ENCODE assay signal across 23 cellular contexts in genomic region chr15:88976656-88977055, GRCh38.
DNase-seq lines count a peak whose midpoint lies in the region; ATAC-seq, FAIRE-seq and TF ChIP-seq lines count a peak whose summit lies in the region.
"Had no signal": no experiment of that assay in that cellular context is flagged by ENCODE, and none has a peak within 500 bp of the region (broad histone marks: within the 10 kb centered on the region; RNA-seq: fewer than 3 reads in every experiment).

No MANE protein-coding gene starts in this region.

- no peak for TF ChIP-seq EP300 in A549 (IDR thresholded peaks at IDR 0.05)
- TF ChIP-seq EP300 in GM12878 (IDR thresholded peaks at IDR 0.05; ENCODE audit: borderline replicate concordance in 1 of 2, control insufficient read depth in 1 of 2, low read depth in 2 of 2, low read length in 2 of 2): no peak

- peaks cover 0 to 2% of the 10 kb centered on the region in 2 experiments; a peak in 1 of 4 replicates for H3K27me3 ChIP-seq in GM12878 (replicated peaks in 1 of 2; ENCODE audit: control insufficient read depth in 2 of 2, insufficient read depth in 2 of 2, low read length in 1 of 2)
- H3K27me3 ChIP-seq in trophoblast cell (ENCODE audit: insufficient read depth, low read length): no peaks in the 10 kb centered on the region
- H3K27me3 ChIP-seq in testis: no peaks in the 10 kb centered on the region
- H3K27me3 ChIP-seq: BE2C, BLaER1 had no signal

- H3K18ac ChIP-seq in trophoblast cell (ENCODE audit: low read length): no peak overlapping the region

- H2BK12ac ChIP-seq in trophoblast cell (ENCODE audit: low read length): no peak overlapping the region

- H3K79me1 ChIP-seq in trophoblast cell (ENCODE audit: low read length): peaks cover 3% of the 10 kb centered on the region

- H2BK120ac ChIP-seq in trophoblast cell (ENCODE audit: insufficient read depth, low read length, poor library complexity): no peak overlapping the region

- TF ChIP-seq RAD21 in A549 (conservative IDR thresholded peaks at IDR 0.05 in 1 of 2, IDR thresholded peaks at IDR 0.05 in 1 of 2): no peak
- no peak for TF ChIP-seq RAD21 in GM12878 (IDR thresholded peaks at IDR 0.05; ENCODE audit: insufficient read depth, low read depth, low read length)

- no peak overlapping the region for H3K14ac ChIP-seq in trophoblast cell (ENCODE audit: low read length)

- H4K8ac ChIP-seq in trophoblast cell (ENCODE audit: low read depth, low read length): no peak overlapping the region

- FAIRE-seq in A549 (lab: Jason Lieb, UNC): no peak
- peak; percentile 65 for FAIRE-seq in GM12878 (lab: Jason Lieb, UNC)
- FAIRE-seq: D721Med, G401.6, GM12892, GM18507 had no signal

- SMC1A ChIA-PET in GM12878 (lab: Charles Lee; ENCODE audit: uncharacterized antibody, unreplicated experiment): no interaction called here

- H3K23ac ChIP-seq in trophoblast cell (ENCODE audit: low read length): no peak overlapping the region

- POLR2A ChIA-PET in A549 (lab: Yijun Ruan, JAX): no interaction called here
- POLR2A ChIA-PET in HEK293 (lab: Yijun Ruan, JAX): no interaction called here
- POLR2A ChIA-PET in GM12878 (lab: Charles Lee): no interaction called here

- no peak overlapping the region for H3K4me3 ChIP-seq in A549
- no peak overlapping the region for H3K4me3 ChIP-seq in HEK293 (ENCODE audit: low read depth, low read length)
- no peak overlapping the region for H3K4me3 ChIP-seq in GM12878
- no peak overlapping the region for H3K4me3 ChIP-seq in trophoblast cell (ENCODE audit: low read depth, low read length)
- H3K4me3 ChIP-seq in testis: no peak overlapping the region
- H3K4me3 ChIP-seq: BLaER1 had no signal

- RAD21 ChIA-PET in GM12878 (lab: Charles Lee; ENCODE audit: unreplicated experiment): no interaction called here

- H3K9me3 ChIP-seq in A549 (peaks cover 6% of the 10 kb centered on the region; the same call in 1 of the 3 replicates), HEK293 (ENCODE audit: control insufficient read depth, insufficient read depth, low read depth, low read length) (no peaks in the 10 kb centered on the region), GM12878 (replicated peaks; ENCODE audit: control insufficient read depth, insufficient read depth, low read length) (no peaks in the 10 kb centered on the region; the same call in 2 of the 3 replicates), trophoblast cell (ENCODE audit: insufficient read depth, low read depth, low read length) (peaks cover 6% of the 10 kb centered on the region), testis (no peaks in the 10 kb centered on the region)
- H3K9me3 ChIP-seq: BE2C had no signal

- no peak for ATAC-seq in A549
- no peak for ATAC-seq in GM12878
- no peak for ATAC-seq in GM19328 (IDR thresholded peaks at IDR 0.05; ENCODE audit: unreplicated experiment)

- no peak overlapping the region for H2AFZ ChIP-seq in GM12878 (ENCODE audit: control insufficient read depth, low read depth, low read length)
- no peak overlapping the region for H2AFZ ChIP-seq in trophoblast cell (ENCODE audit: insufficient read depth, low read length, poor library complexity)

- peaks cover 41% of the 10 kb centered on the region for H3K4me1 ChIP-seq in A549
- no peaks in the 10 kb centered on the region for H3K4me1 ChIP-seq in HEK293 (ENCODE audit: control insufficient read depth, insufficient read depth, low read length)
- H3K4me1 ChIP-seq in GM12878 (ENCODE audit: control insufficient read depth, insufficient read depth, low read length): peaks cover 2% of the 10 kb centered on the region
- peaks cover under 1 to 3% of the 10 kb centered on the region in 2 experiments for H3K4me1 ChIP-seq in trophoblast cell (ENCODE audit: control insufficient read depth in 1 of 2, insufficient read depth in 2 of 2, low read length in 2 of 2)
- H3K4me1 ChIP-seq in testis: no peaks in the 10 kb centered on the region
- H3K4me1 ChIP-seq: BE2C, BLaER1 had no signal

- H3K79me2 ChIP-seq in GM12878 (ENCODE audit: control insufficient read depth, insufficient read depth, low read length) (no peaks in the 10 kb centered on the region), trophoblast cell (ENCODE audit: control insufficient read depth, insufficient read depth, low read length, poor library complexity) (no peaks in the 10 kb centered on the region)

- H3K4me2 ChIP-seq in A549 (no peak overlapping the region), GM12878 (ENCODE audit: control insufficient read depth, insufficient read depth) (no peak overlapping the region), trophoblast cell (ENCODE audit: low read length) (no peak overlapping the region)
- H3K4me2 ChIP-seq: BLaER1 had no signal

- no peak overlapping the region for H2AK5ac ChIP-seq in trophoblast cell (ENCODE audit: low read length)

- H4K91ac ChIP-seq in trophoblast cell (ENCODE audit: low read depth, low read length): no peak overlapping the region

- no peak overlapping the region for H3K9ac ChIP-seq in GM12878 (ENCODE audit: control insufficient read depth, insufficient read depth, low read length)
- no peak overlapping the region for H3K9ac ChIP-seq in trophoblast cell (ENCODE audit: low read length)
- H3K9ac ChIP-seq: BLaER1 had no signal

- 82% methylated on average over 2 of the region's 2 CpGs for WGBS in A549 (ENCODE audit: missing lambda C conversion rate)
- WGBS in GM12878 (ENCODE audit: insufficient coverage, insufficient replicate concordance, low lambda C conversion rate, missing lambda C conversion rate): 0% methylated on average over 2 of the region's 2 CpGs
- no CpG with 5 or more reads among the region's 2 CpGs for WGBS in trophoblast cell (ENCODE audit: extremely low coverage, insufficient coverage, insufficient read length)
- 77 to 91% methylated on average over 2 of the region's 2 CpGs for WGBS in testis, 2 donors

- no peaks in the 10 kb centered on the region for H4K20me1 ChIP-seq in GM12878 (ENCODE audit: control insufficient read depth, insufficient read depth)
- H4K20me1 ChIP-seq: BLaER1 had no signal

- no peak overlapping the region for H2BK5ac ChIP-seq in trophoblast cell (ENCODE audit: low read depth, low read length, poor library complexity)

- no peak overlapping the region for H3K4ac ChIP-seq in trophoblast cell (ENCODE audit: low read depth, low read length)

- no peak overlapping the region for H4K12ac ChIP-seq in trophoblast cell (ENCODE audit: low read depth, low read length)

- DNase-seq in A549 (ENCODE audit: low read depth in 1 of 2, low spot score in 1 of 2) (no peak), GM12878 (ENCODE audit: low read depth, low spot score) (no peak), trophoblast cell (peak; percentile 81 to 88), testis (no peak)
- DNase-seq in stimulated activated CD4-positive, alpha-beta T cell treated with anti-CD3 and anti-CD28 coated beads, Interleukin-4, amount 100 ng/mL, for 1 hour: no peak
- DNase-seq: ACHN; BE2C; C1 segment of cervical spinal cord; Calu3; CD4-positive, alpha-beta memory T cell; CD4-positive, CD25-positive, alpha-beta regulatory T cell; CD8-positive, alpha-beta memory T cell; COR-L47; DMS79 treated with DMSO at 0.1 percent for 48 hours; GF-D8 had no signal

- CTCF ChIA-PET in A549 (lab: Yijun Ruan, JAX): interaction anchor here (1.5 to 4.4 kb wide), 2 partner anchors 13 to 72 kb away, joined by 3 to 18 read pairs; no protein-coding TSS in a partner anchor
- CTCF ChIA-PET in HEK293 (lab: Yijun Ruan, JAX): interaction anchor here (0.8 kb wide), 1 partner anchor 66 kb away, joined by 3 read pairs; no protein-coding TSS in a partner anchor
- CTCF ChIA-PET in GM12878 (lab: Yijun Ruan, JAX): no interaction called here

- in situ Hi-C loops in GM12878 (cut with MboI): no loop called here

- TF ChIP-seq POLR2A in A549 (IDR thresholded peaks at IDR 0.05; ENCODE audit: low read length) (no peak), GM12878 (IDR thresholded peaks at IDR 0.05; ENCODE audit: low read depth, low read length) (no peak), testis (IDR thresholded peaks at IDR 0.05) (no peak)

- H3K36me3 ChIP-seq in HEK293 (ENCODE audit: control insufficient read depth in 2 of 2, insufficient read depth in 1 of 2, low read length in 2 of 2): no peaks in the 10 kb centered on the region
- no peaks in the 10 kb centered on the region for H3K36me3 ChIP-seq in GM12878 (ENCODE audit: control insufficient read depth in 2 of 2, insufficient read depth in 2 of 2, low read length in 1 of 2)
- H3K36me3 ChIP-seq in trophoblast cell (ENCODE audit: control insufficient read depth in 1 of 2, insufficient read depth in 2 of 2, low read length in 2 of 2): no peaks in the 10 kb centered on the region
- H3K36me3 ChIP-seq in testis (ENCODE audit: low read depth, missing control alignments): no peaks in the 10 kb centered on the region
- H3K36me3 ChIP-seq: BE2C, BLaER1 had no signal

- intact Hi-C loops in GM12878 (cut with micrococcal nuclease; ENCODE audit: unreplicated experiment): no loop called here
- intact Hi-C loops in testis (cut with DNase I; ENCODE audit: low total_unique reads): no loop called here

- no TSS peak for BruUV-seq in GM12878 (replicated peaks; lab: Mats Ljungman, UMichigan)

- H3K27ac ChIP-seq in A549: peak overlapping the region; percentile 12 to 22; a peak in 1 of 6 replicates
- H3K27ac ChIP-seq in HEK293 (ENCODE audit: extremely low read depth, low read depth, low read length): no peak overlapping the region
- no peak overlapping the region for H3K27ac ChIP-seq in GM12878 (ENCODE audit: control insufficient read depth, insufficient read depth)
- no peak overlapping the region for H3K27ac ChIP-seq in trophoblast cell (ENCODE audit: low read depth, low read length)
- no peak overlapping the region for H3K27ac ChIP-seq in testis
- H3K27ac ChIP-seq: 22Rv1, BLaER1 had no signal

- TF ChIP-seq CTCF in A549 (IDR thresholded peaks at IDR 0.05): no peak
- no peak for TF ChIP-seq CTCF in HEK293 (tag by site-specific recombination; IDR thresholded peaks at IDR 0.05)
- TF ChIP-seq CTCF in GM12878 (IDR thresholded peaks at IDR 0.05 in 2 of 3, conservative IDR thresholded peaks at IDR 0.05 in 1 of 3; ENCODE audit: control insufficient read depth in 2 of 3, extremely low read depth in 1 of 3, insufficient read depth in 1 of 3, low read depth in 3 of 3, low read length in 3 of 3): no peak
- TF ChIP-seq CTCF in testis (IDR thresholded peaks at IDR 0.05): no peak

TF ChIP-seq in HEK293, 187 proteins besides CTCF, POLR2A, EP300 and RAD21 (continues in another document):
- TF ChIP-seq KLF7 (tag by site-specific recombination; IDR thresholded peaks at IDR 0.05; ENCODE audit: borderline replicate concordance) (no peak), KLF1 (tag by site-specific recombination; IDR thresholded peaks at IDR 0.05) (no peak)

TF ChIP-seq in GM12878, 131 proteins besides CTCF, POLR2A, EP300 and RAD21 (continues in another document):
- TF ChIP-seq MAX (IDR thresholded peaks at IDR 0.05; ENCODE audit: low read depth, low read length) (no peak), NFXL1 (IDR thresholded peaks at IDR 0.05; ENCODE audit: borderline replicate concordance) (no peak)

Comparison
In these comparisons a context has a peak if more than half of its experiments do, and no peak if none do; other contexts are left out.
1. DNase-seq: peak in trophoblast cell (2 of 2); none in A549 (0 of 2), GM12878 (single experiment), stimulated activated CD4-positive, alpha-beta T cell treated with anti-CD3 and anti-CD28 coated beads, Interleukin-4, amount 100 ng/mL, for 1 hour (single experiment) and testis (single experiment).
2. H3K27ac ChIP-seq: peak in A549 (2 of 2); none in HEK293 (single experiment), GM12878 (single experiment), trophoblast cell (single experiment) and testis (0 of 2).